Comparison of ENCODE assay signal across 11 cellular contexts in the genomic region with DNA sequence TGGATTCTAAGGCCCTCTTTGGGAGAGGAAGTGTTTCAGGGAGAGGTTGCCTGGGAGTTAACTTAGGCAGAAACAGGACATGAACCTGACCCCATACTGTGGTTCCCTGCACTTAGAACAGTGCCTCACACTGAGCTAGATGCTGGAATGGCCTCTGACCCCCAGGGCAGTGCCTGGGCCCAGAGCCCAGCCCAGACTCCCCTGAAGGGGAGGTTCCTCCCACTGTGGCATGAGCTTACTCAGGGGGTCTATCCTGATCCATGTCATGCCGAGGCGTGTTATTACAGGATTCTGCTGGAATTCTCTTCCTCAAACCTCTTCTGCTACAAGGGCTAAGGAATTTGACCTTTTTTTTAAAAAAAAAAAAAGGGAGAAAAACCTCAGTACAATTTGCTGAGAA.
DNase-seq lines count a peak whose midpoint lies in the region; ATAC-seq and TF ChIP-seq lines count a peak whose summit lies in the region.
"Had no signal": no experiment of that assay in that cellular context is flagged by ENCODE, and none has a peak within 500 bp of the region (broad histone marks: within the 10 kb centered on the region; RNA-seq: fewer than 3 reads in every experiment).

No MANE protein-coding gene starts in this region.

- no peak overlapping the region for H3K27ac Mint-ChIP-seq in activated CD4-positive, alpha-beta T cell treated with anti-CD3 and anti-CD28 coated beads, Interleukin-2, amount 10 ng/mL, durations not matched to agents 24 days and 14 days

- H3K4me1 Mint-ChIP-seq in activated CD4-positive, alpha-beta T cell treated with anti-CD3 and anti-CD28 coated beads, Interleukin-2, amount 10 ng/mL, durations not matched to agents 24 days and 14 days = peaks cover 32% of the 10 kb centered on the region

- H3K36me3 ChIP-seq in ascending aorta (no peaks in the 10 kb centered on the region), psoas muscle (ENCODE audit: insufficient read depth in 1 of 2, low read depth in 1 of 2) (no peaks in the 10 kb centered on the region)
- H3K36me3 ChIP-seq: MG63 had no signal

- H3K4me3 ChIP-seq in ascending aorta (no peak overlapping the region), psoas muscle (no peak overlapping the region)
- H3K4me3 ChIP-seq: MG63 had no signal

- H3K27me3 Mint-ChIP-seq in activated CD4-positive, alpha-beta T cell treated with anti-CD3 and anti-CD28 coated beads, Interleukin-2, amount 10 ng/mL, durations not matched to agents 24 days and 14 days = no peaks in the 10 kb centered on the region
- H3K27me3 Mint-ChIP-seq: naive B cell had no signal

- peak overlapping the region; percentile 35 for H3K27ac ChIP-seq in C4-2B
- peak overlapping the region; percentile 96 to 98 for H3K27ac ChIP-seq in ascending aorta
- H3K27ac ChIP-seq in layer of hippocampus (ENCODE audit: low read depth, low read length) = peak overlapping the region; percentile 86
- H3K27ac ChIP-seq in psoas muscle = peak overlapping the region; percentile 87

- no peak for ATAC-seq in psoas muscle

- DNase-seq in ascending aorta (ENCODE audit: low spot score in 2 of 2) (no peak), psoas muscle (no peak), D341Med (ENCODE audit: low spot score) (no peak), NCI-H69 (lab: John Stamatoyannopoulos, UW) (no peak)
- DNase-seq in activated CD4-positive, alpha-beta T cell treated with anti-CD3 and anti-CD28 coated beads, Interleukin-2, amount 10 ng/mL, durations not matched to agents 24 days and 14 days = no peak
- no peak for DNase-seq in activated naive CD4-positive, alpha-beta T cell treated with Interleukin-2 at 50 U/mL for 16 hours
- DNase-seq: MG63; naive B cell; stimulated activated CD4-positive, alpha-beta T cell treated with anti-CD3 and anti-CD28 coated beads, Interleukin-12 subunit alpha, Interleukin-12 subunit beta, amount 100 ng/mL, for 4 hours had no signal

- no peaks in the 10 kb centered on the region for H3K27me3 ChIP-seq in ascending aorta
- H3K27me3 ChIP-seq in layer of hippocampus (ENCODE audit: control insufficient read depth, insufficient read depth, low read length) = no peaks in the 10 kb centered on the region
- no peaks in the 10 kb centered on the region for H3K27me3 ChIP-seq in psoas muscle (ENCODE audit: insufficient read depth in 3 of 3, low read length in 2 of 3)
- H3K27me3 ChIP-seq: MG63 had no signal

- peaks cover 31 to 45% of the 10 kb centered on the region in 2 donors for H3K4me1 ChIP-seq in ascending aorta
- H3K4me1 ChIP-seq in psoas muscle = peaks cover 74% of the 10 kb centered on the region

- WGBS in psoas muscle, 3 donors = 78 to 92% (median 85%) methylated on average over 2 of the region's 2 CpGs

- TF ChIP-seq CTCF in C4-2B (conservative IDR thresholded peaks at IDR 0.05) (no peak), ascending aorta (IDR thresholded peaks at IDR 0.05) (no peak), psoas muscle (IDR thresholded peaks at IDR 0.05) (no peak)

- peaks cover 13% of the 10 kb centered on the region for H3K36me3 Mint-ChIP-seq in activated CD4-positive, alpha-beta T cell treated with anti-CD3 and anti-CD28 coated beads, Interleukin-2, amount 10 ng/mL, durations not matched to agents 24 days and 14 days (ENCODE audit: low read depth)
- H3K36me3 Mint-ChIP-seq: naive B cell had no signal

- H3K9me3 Mint-ChIP-seq in activated CD4-positive, alpha-beta T cell treated with anti-CD3 and anti-CD28 coated beads, Interleukin-2, amount 10 ng/mL, durations not matched to agents 24 days and 14 days = no peaks in the 10 kb centered on the region
- H3K9me3 Mint-ChIP-seq: naive B cell had no signal

- intact Hi-C loops in ascending aorta (cut with DNase I) = loop anchor here (5.0 to 10.0 kb wide), 4 partner anchors 45 to 493 kb away; a partner anchor contains a TSS
- intact Hi-C loops in psoas muscle (cut with DNase I) = loop anchor here (2.0 to 10.0 kb wide), 4 partner anchors 63 to 217 kb away; no protein-coding TSS in a partner anchor
- intact Hi-C loops in activated CD4-positive, alpha-beta T cell treated with anti-CD3 and anti-CD28 coated beads, Interleukin-2, amount 10 ng/mL, durations not matched to agents 24 days and 14 days (cut with micrococcal nuclease) = no loop called here

- H3K4me3 Mint-ChIP-seq in activated CD4-positive, alpha-beta T cell treated with anti-CD3 and anti-CD28 coated beads, Interleukin-2, amount 10 ng/mL, durations not matched to agents 24 days and 14 days = no peak overlapping the region
- H3K4me3 Mint-ChIP-seq: naive B cell had no signal

- H3K9me3 ChIP-seq in ascending aorta (no peaks in the 10 kb centered on the region), psoas muscle (no peaks in the 10 kb centered on the region)
- H3K9me3 ChIP-seq: MG63 had no signal

Comparison
In these comparisons a context has a peak if more than half of its experiments do, and no peak if none do; other contexts are left out.
1. H3K27ac ChIP-seq: peak in every context shown above with its lines; median percentile 97 in ascending aorta; 87 in psoas muscle; 86 in layer of hippocampus; 35 in C4-2B.